13 cellular contexts compared by ENCODE assay signal in genomic region chr14:51310453-51311074, GRCh38.
DNase-seq lines count a peak whose midpoint lies in the region; ATAC-seq and TF ChIP-seq lines count a peak whose summit lies in the region.
"Had no signal": no experiment of that assay in that cellular context is flagged by ENCODE, and none has a peak within 500 bp of the region (broad histone marks: within the 10 kb centered on the region; RNA-seq: fewer than 3 reads in every experiment).

No MANE protein-coding gene starts in this region.

- H3K4me3 ChIP-seq in astrocyte of the spinal cord (ENCODE audit: low read depth, low read length): no peak overlapping the region
- no peak overlapping the region for H3K4me3 ChIP-seq in skeletal muscle cell (ENCODE audit: low read depth, low read length)
- H3K4me3 ChIP-seq: right lobe of liver had no signal

- no peak for TF ChIP-seq CTCF in astrocyte of the spinal cord (IDR thresholded peaks at IDR 0.05; ENCODE audit: low read depth, low read length)

- in situ Hi-C loops in astrocyte of the spinal cord (cut with HindIII; ENCODE audit: low sequenced_read_pairs): no loop called here

- no peaks in the 10 kb centered on the region for H3K4me1 Mint-ChIP-seq in stimulated activated memory B cell treated with anti-CD40 and anti-IgM and Interleukin-4, amounts not matched to agents 10 μg/mL and 1 μg/mL and 100 μg/mL, for 72 hours

- no peaks in the 10 kb centered on the region for H3K36me3 Mint-ChIP-seq in stimulated activated memory B cell treated with anti-CD40 and anti-IgM and Interleukin-4, amounts not matched to agents 10 μg/mL and 1 μg/mL and 100 μg/mL, for 72 hours

- H3K4me3 Mint-ChIP-seq in stimulated activated memory B cell treated with anti-CD40 and anti-IgM and Interleukin-4, amounts not matched to agents 10 μg/mL and 1 μg/mL and 100 μg/mL, for 72 hours: no peak overlapping the region
- H3K4me3 Mint-ChIP-seq: activated T-cell treated with anti-CD3 and anti-CD28 coated beads, Interleukin-2, amount 50 U/mL, for 24 hours had no signal

- DNase-seq in NCI-H1092 (lab: John Stamatoyannopoulos, UW) (peak; percentile 40), astrocyte of the spinal cord (ENCODE audit: low read depth, low spot score) (peak; percentile 69), glomerular endothelial cell (ENCODE audit: extremely low read depth, low read depth, low spot score) (peak; percentile 25), skeletal muscle cell (ENCODE audit: low read depth) (peak; percentile 71), NOMO-1 (lab: John Stamatoyannopoulos, UW; ENCODE audit: unreplicated experiment in 2 of 2) (no peak), NOMO-1 treated with dmso at 0.1 percent for 144 hours (lab: John Stamatoyannopoulos, UW; ENCODE audit: unreplicated experiment) (no peak)
- DNase-seq: activated T-cell treated with anti-CD3 and anti-CD28 coated beads, Interleukin-2, amount 50 U/mL, for 24 hours; brain microvascular endothelial cell; Caco-2; NCI-H2081 treated with DMSO at 0.1 percent for 48 hours; right lobe of liver had no signal

- H3K9me3 Mint-ChIP-seq in stimulated activated memory B cell treated with anti-CD40 and anti-IgM and Interleukin-4, amounts not matched to agents 10 μg/mL and 1 μg/mL and 100 μg/mL, for 72 hours: no peaks in the 10 kb centered on the region
- H3K9me3 Mint-ChIP-seq: activated T-cell treated with anti-CD3 and anti-CD28 coated beads, Interleukin-2, amount 50 U/mL, for 24 hours had no signal

- no peak overlapping the region for H3K27ac Mint-ChIP-seq in stimulated activated memory B cell treated with anti-CD40 and anti-IgM and Interleukin-4, amounts not matched to agents 10 μg/mL and 1 μg/mL and 100 μg/mL, for 72 hours
- H3K27ac Mint-ChIP-seq: activated T-cell treated with anti-CD3 and anti-CD28 coated beads, Interleukin-2, amount 50 U/mL, for 24 hours had no signal

- no peak for ATAC-seq in stimulated activated memory B cell treated with anti-CD40 and anti-IgM and Interleukin-4, amounts not matched to agents 10 μg/mL and 1 μg/mL and 100 μg/mL, for 72 hours
- no peak for ATAC-seq in HG03280 (IDR thresholded peaks at IDR 0.05; ENCODE audit: unreplicated experiment)
- ATAC-seq: right lobe of liver had no signal

- H3K27me3 Mint-ChIP-seq in stimulated activated memory B cell treated with anti-CD40 and anti-IgM and Interleukin-4, amounts not matched to agents 10 μg/mL and 1 μg/mL and 100 μg/mL, for 72 hours: no peaks in the 10 kb centered on the region
- H3K27me3 Mint-ChIP-seq: activated T-cell treated with anti-CD3 and anti-CD28 coated beads, Interleukin-2, amount 50 U/mL, for 24 hours had no signal

Comparison
In these comparisons a context has a peak if more than half of its experiments do, and no peak if none do; other contexts are left out.
1. DNase-seq: peak in NCI-H1092 (single experiment), astrocyte of the spinal cord (single experiment), glomerular endothelial cell (single experiment) and skeletal muscle cell (single experiment); none in NOMO-1 (0 of 2) and NOMO-1 treated with dmso at 0.1 percent for 144 hours (single experiment).